9 cellular contexts compared by ENCODE assay signal in the genomic region with DNA sequence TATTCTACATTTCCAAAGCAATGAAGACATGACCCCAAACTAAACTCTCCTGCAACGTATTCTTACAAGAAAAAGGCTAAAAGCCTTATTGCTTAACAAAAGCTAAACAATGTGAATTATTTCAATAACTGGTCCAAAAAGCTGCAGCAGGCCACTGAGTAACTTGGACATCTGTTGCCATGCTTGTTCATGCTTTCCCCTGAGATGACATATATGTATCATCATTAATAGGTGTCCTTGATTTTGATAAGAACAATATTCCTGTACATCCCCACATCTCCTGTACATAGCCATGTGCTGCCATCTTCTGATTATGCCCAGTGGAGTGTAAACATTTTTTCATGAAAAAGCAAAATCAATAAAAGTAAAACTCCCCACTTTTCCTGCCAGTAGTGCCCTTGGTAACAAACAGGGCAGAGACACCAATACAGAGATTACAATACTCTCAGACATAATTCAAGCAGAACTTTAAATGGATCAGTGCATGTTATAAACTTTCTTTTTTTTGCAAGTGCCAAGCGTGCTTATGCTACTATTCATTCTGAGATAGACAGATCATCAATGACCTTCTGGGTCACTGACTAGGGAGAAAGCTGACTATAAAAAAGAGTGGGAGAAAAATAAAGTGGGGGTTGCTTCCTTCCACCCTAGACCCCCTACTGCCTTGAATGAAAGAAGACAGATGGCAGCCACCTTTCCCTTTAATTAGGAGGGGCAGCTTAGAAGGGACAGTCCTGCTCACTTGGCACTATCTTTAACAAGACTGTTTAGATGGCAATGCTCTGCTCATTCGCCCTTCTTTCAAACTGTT.
DNase-seq lines count a peak whose midpoint lies in the region; ATAC-seq and TF ChIP-seq lines count a peak whose summit lies in the region.
"Had no signal": no experiment of that assay in that cellular context is flagged by ENCODE, and none has a peak within 500 bp of the region (broad histone marks: within the 10 kb centered on the region; RNA-seq: fewer than 3 reads in every experiment).

No MANE protein-coding gene starts in this region.

- no peaks in the 10 kb centered on the region for H3K27me3 ChIP-seq in SJSA1 (replicated peaks)

- H3K9me3 ChIP-seq in SJSA1 (replicated peaks), result no peaks in the 10 kb centered on the region

- H3K4me1 ChIP-seq in SJSA1 (replicated peaks), result peaks cover 48% of the 10 kb centered on the region

- no peak for ATAC-seq in GM21786 (IDR thresholded peaks at IDR 0.05; ENCODE audit: unreplicated experiment)
- no peak for ATAC-seq in HG02588 (IDR thresholded peaks at IDR 0.05; ENCODE audit: unreplicated experiment)

- no peak for DNase-seq in GM12865 (ENCODE audit: low read depth)
- DNase-seq in SJSA1 (ENCODE audit: low read depth in 1 of 2, low spot score in 2 of 2), result peak in 1 of 2 experiments; percentile 28
- DNase-seq in epithelial cell of esophagus (ENCODE audit: low read depth), result no peak
- no peak for DNase-seq in retinal pigment epithelial cell (ENCODE audit: low read depth)
- DNase-seq in GDM1 (lab: John Stamatoyannopoulos, UW), result no peak
- no peak for DNase-seq in NCI-H2196 (lab: John Stamatoyannopoulos, UW; ENCODE audit: unreplicated experiment)
- DNase-seq: activated CD4-positive, alpha-beta T cell treated with anti-CD3 and anti-CD28 coated beads, Interleukin-2, amount 50 U/mL, for 4 hours had no signal

- H3K36me3 ChIP-seq in SJSA1, result peaks cover 17% of the 10 kb centered on the region; the same call in 1 of the 2 replicates

- H3K4me3 ChIP-seq in GM12865 (ENCODE audit: low read depth, low read length) (peak overlapping the region; percentile 24), SJSA1 (no peak overlapping the region), epithelial cell of esophagus (ENCODE audit: low read length) (peak overlapping the region; percentile 4), retinal pigment epithelial cell (ENCODE audit: low read length) (peak overlapping the region; percentile 52)

- H3K27ac ChIP-seq in SJSA1, result peak overlapping the region; percentile 1

- no peak for TF ChIP-seq CTCF in GM12865 (IDR thresholded peaks at IDR 0.05; ENCODE audit: insufficient read depth, low read depth, low read length, missing control alignments)
- TF ChIP-seq CTCF in epithelial cell of esophagus (IDR thresholded peaks at IDR 0.05; ENCODE audit: insufficient read depth, low read depth, low read length, missing control alignments), result peak; percentile 17
- no peak for TF ChIP-seq CTCF in retinal pigment epithelial cell (conservative IDR thresholded peaks at IDR 0.05; ENCODE audit: low read depth, low read length)
